1 cellular context compared by ENCODE assay signal in genomic region chr6:167396659-167397490, GRCh38.
TF ChIP-seq lines count a peak whose summit lies in the region.

No MANE protein-coding gene starts in this region.

TF ChIP-seq in HepG2, 621 proteins besides CTCF, POLR2A, EP300 and RAD21 (continued from another document and continues in another):
- peak; percentile 59; the same call in 1 of the 2 replicates for TF ChIP-seq ZNF280B (CRISPR knock-in tag; IDR thresholded peaks at IDR 0.05; ENCODE audit: borderline replicate concordance)
- no peak for TF ChIP-seq ZNF879 (CRISPR knock-in tag; IDR thresholded peaks at IDR 0.05)
- peak; percentile 34; the same call in 1 of the 2 replicates for TF ChIP-seq FOXJ3 (CRISPR knock-in tag; IDR thresholded peaks at IDR 0.05; ENCODE audit: borderline replicate concordance)
- no peak for TF ChIP-seq ZNF564 (CRISPR knock-in tag; IDR thresholded peaks at IDR 0.05)
- TF ChIP-seq MXD4 (CRISPR knock-in tag; IDR thresholded peaks at IDR 0.05) = peak; percentile 40; the same call in 1 of the 2 replicates
- TF ChIP-seq ZFX (CRISPR knock-in tag; IDR thresholded peaks at IDR 0.05; ENCODE audit: low read depth) = peak; percentile 65
- no peak for TF ChIP-seq ZNF788 (CRISPR knock-in tag; IDR thresholded peaks at IDR 0.05; ENCODE audit: borderline replicate concordance)
- TF ChIP-seq NR1H2 (CRISPR knock-in tag; IDR thresholded peaks at IDR 0.05; ENCODE audit: borderline replicate concordance, low read depth) = peak; percentile 32; the same call in 1 of the 2 replicates
- no peak; the same call in 1 of the 2 replicates for TF ChIP-seq TIGD3 (CRISPR knock-in tag; IDR thresholded peaks at IDR 0.05; ENCODE audit: borderline replicate concordance)
- no peak for TF ChIP-seq NKX3-1 (CRISPR knock-in tag; IDR thresholded peaks at IDR 0.05)
- TF ChIP-seq PAX8 (CRISPR knock-in tag; IDR thresholded peaks at IDR 0.05; ENCODE audit: borderline replicate concordance) = no peak
- no peak for TF ChIP-seq TGIF2 (CRISPR knock-in tag; IDR thresholded peaks at IDR 0.05)
- TF ChIP-seq, protein P1, sequence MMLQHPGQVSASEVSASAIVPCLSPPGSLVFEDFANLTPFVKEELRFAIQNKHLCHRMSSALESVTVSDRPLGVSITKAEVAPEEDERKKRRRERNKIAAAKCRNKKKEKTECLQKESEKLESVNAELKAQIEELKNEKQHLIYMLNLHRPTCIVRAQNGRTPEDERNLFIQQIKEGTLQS (CRISPR knock-in tag; IDR thresholded peaks at IDR 0.05) = no peak
- no peak for TF ChIP-seq REXO4 (CRISPR knock-in tag; IDR thresholded peaks at IDR 0.05; ENCODE audit: borderline replicate concordance)
- TF ChIP-seq TAF1 (CRISPR knock-in tag; IDR thresholded peaks at IDR 0.05) = no peak
- TF ChIP-seq ZNF383 (CRISPR knock-in tag; IDR thresholded peaks at IDR 0.05; ENCODE audit: borderline replicate concordance) = no peak
- TF ChIP-seq ZNF652 (CRISPR knock-in tag; IDR thresholded peaks at IDR 0.05; ENCODE audit: borderline replicate concordance, low read depth) = 0 out of 2 replicates have a peak, but pooled peaks have one; percentile 29
- no peak for TF ChIP-seq EHMT2 (IDR thresholded peaks at IDR 0.05; ENCODE audit: borderline replicate concordance, low read depth, low read length)
- TF ChIP-seq KDM4B (CRISPR knock-in tag; IDR thresholded peaks at IDR 0.05) = no peak
- 0 out of 2 replicates have a peak, but pooled peaks have one; percentile 51 for TF ChIP-seq ZNF816 (CRISPR knock-in tag; IDR thresholded peaks at IDR 0.05; ENCODE audit: borderline replicate concordance)
- TF ChIP-seq, protein P2, sequence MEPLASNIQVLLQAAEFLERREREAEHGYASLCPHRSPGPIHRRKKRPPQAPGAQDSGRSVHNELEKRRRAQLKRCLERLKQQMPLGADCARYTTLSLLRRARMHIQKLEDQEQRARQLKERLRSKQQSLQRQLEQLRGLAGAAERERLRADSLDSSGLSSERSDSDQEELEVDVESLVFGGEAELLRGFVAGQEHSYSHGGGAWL (CRISPR knock-in tag; IDR thresholded peaks at IDR 0.05) = no peak; the same call in 1 of the 2 replicates
- TF ChIP-seq POLR2G (IDR thresholded peaks at IDR 0.05; ENCODE audit: low read depth, low read length) = no peak
- TF ChIP-seq MAX (IDR thresholded peaks at IDR 0.05) = peak; percentile 59
- TF ChIP-seq ZSCAN31 (CRISPR knock-in tag; IDR thresholded peaks at IDR 0.05; ENCODE audit: low read depth) = no peak
- TF ChIP-seq ZNF749 (CRISPR knock-in tag; IDR thresholded peaks at IDR 0.05; ENCODE audit: borderline replicate concordance) = no peak
- no peak for TF ChIP-seq ZNF496 (CRISPR knock-in tag; IDR thresholded peaks at IDR 0.05; ENCODE audit: insufficient replicate concordance)
- peak; percentile 53 for TF ChIP-seq ZNF407 (CRISPR knock-in tag; IDR thresholded peaks at IDR 0.05; ENCODE audit: not compliant biosample characterization)
- peak; percentile 57 for TF ChIP-seq ISL2 (CRISPR knock-in tag; IDR thresholded peaks at IDR 0.05)
- TF ChIP-seq ZUFSP (CRISPR knock-in tag; IDR thresholded peaks at IDR 0.05; ENCODE audit: borderline replicate concordance) = 0 out of 2 replicates have a peak, but pooled peaks have one; percentile 34
- no peak for TF ChIP-seq ZNF850 (CRISPR knock-in tag; conservative IDR thresholded peaks at IDR 0.05)
- no peak for TF ChIP-seq KDM3A (CRISPR knock-in tag; IDR thresholded peaks at IDR 0.05; ENCODE audit: low read depth)
- no peak for TF ChIP-seq ZNF326 (CRISPR knock-in tag; IDR thresholded peaks at IDR 0.05; ENCODE audit: borderline replicate concordance)
- TF ChIP-seq NFE2L1 (CRISPR knock-in tag; IDR thresholded peaks at IDR 0.05; ENCODE audit: borderline replicate concordance) = no peak
- no peak for TF ChIP-seq ZNF607 (CRISPR knock-in tag; IDR thresholded peaks at IDR 0.05; ENCODE audit: borderline replicate concordance)
- TF ChIP-seq, protein P3, sequence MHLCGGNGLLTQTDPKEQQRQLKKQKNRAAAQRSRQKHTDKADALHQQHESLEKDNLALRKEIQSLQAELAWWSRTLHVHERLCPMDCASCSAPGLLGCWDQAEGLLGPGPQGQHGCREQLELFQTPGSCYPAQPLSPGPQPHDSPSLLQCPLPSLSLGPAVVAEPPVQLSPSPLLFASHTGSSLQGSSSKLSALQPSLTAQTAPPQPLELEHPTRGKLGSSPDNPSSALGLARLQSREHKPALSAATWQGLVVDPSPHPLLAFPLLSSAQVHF (CRISPR knock-in tag; IDR thresholded peaks at IDR 0.05) = no peak
- no peak for TF ChIP-seq ZNF101 (CRISPR knock-in tag; IDR thresholded peaks at IDR 0.05; ENCODE audit: borderline replicate concordance, low read depth)
- peak; percentile 72 for TF ChIP-seq NR2F6 (IDR thresholded peaks at IDR 0.05)
- no peak; the same call in none of the 2 replicates for TF ChIP-seq NR2F6 (CRISPR knock-in tag; IDR thresholded peaks at IDR 0.05)
- 0 out of 2 replicates have a peak, but pooled peaks have one; percentile 49 for TF ChIP-seq ERF (CRISPR knock-in tag; IDR thresholded peaks at IDR 0.05)
- TF ChIP-seq ATF1 (CRISPR knock-in tag; IDR thresholded peaks at IDR 0.05) = no peak
- peak; percentile 44; the same call in 1 of the 2 replicates for TF ChIP-seq SOX5 (CRISPR knock-in tag; IDR thresholded peaks at IDR 0.05; ENCODE audit: borderline replicate concordance)
- TF ChIP-seq HMGXB3 (CRISPR knock-in tag; IDR thresholded peaks at IDR 0.05; ENCODE audit: borderline replicate concordance) = no peak
